In the genomic region with DNA sequence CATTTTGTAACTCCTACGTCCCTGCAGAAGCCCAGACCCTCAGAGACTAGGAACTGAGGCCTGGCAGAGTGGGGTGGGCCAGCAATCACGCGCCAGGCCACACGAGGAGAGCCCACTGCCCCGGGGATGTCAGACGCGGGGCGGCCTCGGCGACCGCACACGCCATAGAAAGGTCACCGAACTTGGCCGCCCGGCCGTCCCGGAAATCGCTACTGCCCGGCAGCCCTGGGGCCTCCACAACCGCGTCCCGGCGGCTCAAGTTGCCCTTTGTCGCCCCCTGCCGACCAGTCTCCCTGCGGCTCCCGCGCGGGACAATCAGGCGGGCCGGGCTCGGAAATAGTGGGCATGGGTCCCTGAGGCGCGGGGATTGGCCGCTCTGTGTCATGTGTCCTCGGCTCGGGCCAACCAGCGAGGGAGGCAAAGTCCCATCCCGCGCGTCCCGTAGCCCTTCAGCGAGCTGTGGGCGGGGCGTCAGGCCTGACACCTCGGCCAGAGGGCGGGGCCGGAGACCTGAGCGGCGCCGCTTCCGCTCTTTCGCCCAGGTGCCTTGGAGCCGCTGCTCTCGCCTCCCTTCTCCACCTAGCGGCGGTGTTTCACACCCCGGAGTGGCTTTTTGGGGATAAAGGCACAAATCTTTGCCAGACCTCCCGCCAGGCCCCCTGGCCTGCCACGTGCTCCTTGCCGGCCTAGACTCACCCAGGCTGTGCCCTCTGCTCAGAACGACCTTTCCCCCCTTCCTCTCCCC, we compare ENCODE assay signal across 8 cellular contexts. TPM values are rescaled to one million over a fixed set of nuclear protein-coding genes. Genes with fewer than 3 reads are reported as not detected.
A peak's percentile ranks its signal among the peaks of the same experiment; 100 is the strongest.
DNase-seq lines count a peak whose midpoint lies in the region; TF ChIP-seq lines count a peak whose summit lies in the region.

No MANE protein-coding gene starts in this region.

- H3K36me3 ChIP-seq in HAP-1 (replicated peaks) (no peaks in the 10 kb centered on the region), MG63 (no peaks in the 10 kb centered on the region), neuron (ENCODE audit: insufficient read depth, low read length) (no peaks in the 10 kb centered on the region), subcutaneous abdominal adipose tissue (ENCODE audit: control insufficient read depth in 5 of 5, insufficient read depth in 5 of 5, low read length in 5 of 5) (no peaks in the 10 kb centered on the region)

- TF ChIP-seq CTCF in foreskin fibroblast (IDR thresholded peaks at IDR 0.05; ENCODE audit: low read depth, low read length): peak; percentile 62

- H3K4me1 ChIP-seq in HAP-1: peaks cover 12% of the 10 kb centered on the region
- peaks cover 9% of the 10 kb centered on the region for H3K4me1 ChIP-seq in neuron (ENCODE audit: insufficient read depth, low read length)
- peaks cover 2 to 17% (median 15%) of the 10 kb centered on the region in 5 donors for H3K4me1 ChIP-seq in subcutaneous abdominal adipose tissue (ENCODE audit: control insufficient read depth in 5 of 5, insufficient read depth in 5 of 5, low read length in 5 of 5)

- H3K27me3 ChIP-seq in HAP-1 (ENCODE audit: low read depth) (no peaks in the 10 kb centered on the region), MG63 (no peaks in the 10 kb centered on the region), neuron (ENCODE audit: insufficient read depth, low read length) (no peaks in the 10 kb centered on the region), subcutaneous abdominal adipose tissue (ENCODE audit: control insufficient read depth in 5 of 5, insufficient read depth in 4 of 5, low read length in 5 of 5) (no peaks in the 10 kb centered on the region)

- peak overlapping the region; percentile 82 for H3K27ac ChIP-seq in subcutaneous abdominal adipose tissue (ENCODE audit: low read depth, low read length)

- H3K9ac ChIP-seq in subcutaneous abdominal adipose tissue (ENCODE audit: low read length in 5 of 5): peak overlapping the region; percentile 38 to 89 (median 77)

- H3K9me3 ChIP-seq in HAP-1: no peaks in the 10 kb centered on the region
- no peaks in the 10 kb centered on the region for H3K9me3 ChIP-seq in MG63
- H3K9me3 ChIP-seq in neuron (ENCODE audit: low read length): no peaks in the 10 kb centered on the region
- H3K9me3 ChIP-seq in subcutaneous abdominal adipose tissue (ENCODE audit: control insufficient read depth in 5 of 5, low read length in 5 of 5): no peaks in the 10 kb centered on the region

- in situ Hi-C loops in HAP-1 (cut with MboI; ENCODE audit: low sequenced_read_pairs): no loop called here

- peak overlapping the region; percentile 36 for H3K4me3 ChIP-seq in HAP-1
- H3K4me3 ChIP-seq in MG63: peak overlapping the region; percentile 38
- peak overlapping the region; percentile 41 to 60 for H3K4me3 ChIP-seq in foreskin fibroblast (ENCODE audit: low read depth in 1 of 2, low read length in 2 of 2)
- peak overlapping the region; percentile 50 for H3K4me3 ChIP-seq in neuron (ENCODE audit: low read length)
- peak overlapping the region; percentile 56 to 75 (median 70) for H3K4me3 ChIP-seq in subcutaneous abdominal adipose tissue (ENCODE audit: low read depth in 1 of 5, low read length in 5 of 5)

- DNase-seq in GDM1 (lab: John Stamatoyannopoulos, UW) (peak; percentile 98), HAP-1 (ENCODE audit: low spot score in 2 of 2) (peak; percentile 97 to 100), MG63 (peak; percentile 95), SHP77 treated with DMSO at 0.1 percent for 48 hours (lab: John Stamatoyannopoulos, UW) (peak; percentile 91), foreskin fibroblast (peak; percentile 89 to 97)
- peak; percentile 99 for DNase-seq in activated gamma-delta T cell treated with anti-CD3 and anti-CD28 coated beads, Interleukin-2, amount 50 U/mL, for 16 hours (ENCODE audit: low read depth)

- peak overlapping the region; percentile 55 for H2AFZ ChIP-seq in neuron (ENCODE audit: low read depth, low read length)

RNA-seq across cellular contexts. Expression of gene DEGS2, which starts 33.4 kb away (rescaled TPM):
- not detected in 2 replicates for total RNA-seq in MG63 (2014; rRNA removed; shearing (Covaris generic); ENCODE audit: low replicate concordance)

RNA-seq across cellular contexts. Expression of gene YY1, which starts 46.1 kb away (rescaled TPM):
- 34.1 and 45.4 TPM in 2 replicates for total RNA-seq in MG63 (2014; rRNA removed; shearing (Covaris generic); ENCODE audit: low replicate concordance)

Comparison
In these comparisons a context has a peak if more than half of its experiments do, and no peak if none do; other contexts are left out.
1. Peak in every context shown above with its lines: DNase-seq, H3K4me3 ChIP-seq and H3K27ac ChIP-seq.